In the genomic region with DNA sequence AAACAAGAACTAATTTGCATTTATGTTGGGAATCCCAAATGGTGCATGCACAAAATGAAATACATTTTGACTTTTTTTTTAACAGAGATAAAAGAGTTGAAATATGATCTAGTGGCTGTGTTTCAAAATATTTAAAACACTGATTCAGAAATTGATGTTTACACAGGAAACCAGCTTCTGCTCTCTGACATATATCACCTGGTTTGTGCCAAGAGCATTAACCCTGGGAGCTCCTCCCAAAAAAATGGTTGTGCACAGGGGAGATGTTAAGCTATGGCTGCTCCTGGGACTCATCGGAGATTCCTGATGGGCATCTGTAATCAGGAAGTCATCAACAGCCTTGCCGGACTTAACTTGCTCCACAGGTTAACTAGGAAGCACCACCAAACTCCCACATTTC, we compare ENCODE assay signal across 8 cellular contexts.
"Had no signal": no experiment of that assay in that cellular context is flagged by ENCODE, and none has a peak within 500 bp of the region (broad histone marks: within the 10 kb centered on the region; RNA-seq: fewer than 3 reads in every experiment).

No MANE protein-coding gene starts in this region.

- H3K4me3 Mint-ChIP-seq: GM23338, H9, IgD-negative memory B cell had no signal

- H2AFZ ChIP-seq: GM23338 had no signal

- H3K4me1 Mint-ChIP-seq: H9 had no signal

- ATAC-seq: HepG2 had no signal

- H3K9me3 Mint-ChIP-seq: GM23338, IgD-negative memory B cell had no signal

- H3K27ac Mint-ChIP-seq: GM23338, H9, IgD-negative memory B cell had no signal

- H3K4me3 ChIP-seq: GM23338 had no signal

- H3K4me2 ChIP-seq: GM23338 had no signal

- DNase-seq: H9, HCEC 1CT had no signal

- FAIRE-seq: H1, H54, HepG2 had no signal

- H3K27ac ChIP-seq: HL-60 had no signal
